In genomic region chr12:62640910-62641448, GRCh38 we compare ENCODE assay signal across 9 cellular contexts.
DNase-seq lines count a peak whose midpoint lies in the region; ATAC-seq, FAIRE-seq and TF ChIP-seq lines count a peak whose summit lies in the region.
"Had no signal": no experiment of that assay in that cellular context is flagged by ENCODE, and none has a peak within 500 bp of the region (broad histone marks: within the 10 kb centered on the region; RNA-seq: fewer than 3 reads in every experiment).

No MANE protein-coding gene starts in this region.

- H3K4me2 ChIP-seq in PC-3 (ENCODE audit: low read length) (peak overlapping the region; percentile 5; the same call in 1 of the 2 replicates), endothelial cell of umbilical vein (ENCODE audit: insufficient read depth, low read length) (no peak overlapping the region)

- CTCF ChIA-PET in PC-3 (lab: Charles Lee), result no interaction called here
- CTCF ChIA-PET in endothelial cell of umbilical vein (lab: Charles Lee), result interaction anchor here (1.1 to 2.8 kb wide), 5 partner anchors 9 to 203 kb away, joined by 3 to 9 read pairs (median 4); no protein-coding TSS in a partner anchor

- POLR2A ChIA-PET in PC-3 (lab: Charles Lee; ENCODE audit: unreplicated experiment) (interaction anchor here (1.0 kb wide), 1 partner anchor 52 kb away, joined by 3 read pairs; no protein-coding TSS in a partner anchor), endothelial cell of umbilical vein (lab: Charles Lee) (no interaction called here)

- dilution Hi-C loops in endothelial cell of umbilical vein (cut with MboI; ENCODE audit: extremely low pct_ligation_motif_present, low sequenced_read_pairs), result no loop called here

- peak overlapping the region; percentile 29 for H3K27ac Mint-ChIP-seq in HFFc6

- peaks cover 14% of the 10 kb centered on the region for H3K4me1 Mint-ChIP-seq in HFFc6 (ENCODE audit: low read depth)

- peaks cover 1% of the 10 kb centered on the region; the same call in 1 of the 2 replicates for H3K36me3 Mint-ChIP-seq in HFFc6 (ENCODE audit: low read depth)

- no peaks in the 10 kb centered on the region for H3K27me3 ChIP-seq in PC-3 (ENCODE audit: low read length)
- H3K27me3 ChIP-seq in endothelial cell of umbilical vein (ENCODE audit: control insufficient read depth in 2 of 2, insufficient read depth in 2 of 2, low read length in 2 of 2), result no peaks in the 10 kb centered on the region

- no peaks in the 10 kb centered on the region for H3K9me3 ChIP-seq in PC-3 (ENCODE audit: low read length)
- H3K9me3 ChIP-seq in endothelial cell of umbilical vein (replicated peaks; ENCODE audit: control insufficient read depth, insufficient read depth, low read length), result no peaks in the 10 kb centered on the region

- no peaks in the 10 kb centered on the region for H3K79me2 ChIP-seq in PC-3 (ENCODE audit: low read length)
- no peaks in the 10 kb centered on the region for H3K79me2 ChIP-seq in endothelial cell of umbilical vein (ENCODE audit: control insufficient read depth, insufficient read depth, low read length)

- TF ChIP-seq CTCF in HFFc6 (IDR thresholded peaks at IDR 0.05) (no peak), PC-3 (conservative IDR thresholded peaks at IDR 0.05; ENCODE audit: low read depth, low read length) (no peak), endothelial cell of umbilical vein (IDR thresholded peaks at IDR 0.05; ENCODE audit: extremely low read depth in 1 of 2, insufficient read depth in 1 of 2, low read depth in 1 of 2, low read length in 2 of 2) (no peak), coronary artery (IDR thresholded peaks at IDR 0.05) (no peak)

- H3K9ac ChIP-seq in PC-3 (ENCODE audit: low read length) (no peak overlapping the region), endothelial cell of umbilical vein (replicated peaks; ENCODE audit: extremely low read depth, insufficient read depth, low read length) (no peak overlapping the region)

- H2AFZ ChIP-seq in PC-3 (ENCODE audit: low read length) (no peak overlapping the region), endothelial cell of umbilical vein (ENCODE audit: low read depth, low read length) (peak overlapping the region; percentile 29)

- H3K4me3 Mint-ChIP-seq in HFFc6, result no peak overlapping the region

- H3K27ac ChIP-seq in PC-3 (ENCODE audit: low read length) (peak overlapping the region; percentile 68), endothelial cell of umbilical vein (ENCODE audit: insufficient read depth, low read depth, low read length) (no peak overlapping the region), coronary artery (no peak overlapping the region)
- H3K27ac ChIP-seq: SK-N-MC had no signal

- no peaks in the 10 kb centered on the region; the same call in 1 of the 2 replicates for H3K27me3 Mint-ChIP-seq in HFFc6 (ENCODE audit: insufficient read depth)

- BruUV-seq in PC-3 (replicated peaks; lab: Mats Ljungman, UMichigan) (no TSS peak), endothelial cell of umbilical vein (replicated peaks; lab: Mats Ljungman, UMichigan) (no TSS peak)

- H3K9me1 ChIP-seq in endothelial cell of umbilical vein (replicated peaks; ENCODE audit: control insufficient read depth, extremely low read depth, insufficient read depth, low read length), result no peaks in the 10 kb centered on the region

- H3K9me3 Mint-ChIP-seq in HFFc6, result no peaks in the 10 kb centered on the region

- H3F3A ChIP-seq in PC-3 (ENCODE audit: low read length, unreplicated experiment), result no peaks in the 10 kb centered on the region

- no peak for TF ChIP-seq POLR2A in endothelial cell of umbilical vein (IDR thresholded peaks at IDR 0.05; ENCODE audit: low read depth, low read length)

- FAIRE-seq in endothelial cell of umbilical vein (lab: Jason Lieb, UNC), result peak; percentile 79

- H4K20me1 ChIP-seq in PC-3 (ENCODE audit: low read length) (no peaks in the 10 kb centered on the region), endothelial cell of umbilical vein (replicated peaks; ENCODE audit: control insufficient read depth, extremely low read depth, insufficient read depth, low read length) (no peaks in the 10 kb centered on the region)

- no peak overlapping the region for H3K4me3 ChIP-seq in PC-3 (ENCODE audit: low read length)
- no peak overlapping the region for H3K4me3 ChIP-seq in endothelial cell of umbilical vein (replicated peaks in 1 of 3; ENCODE audit: insufficient read depth in 1 of 3, low read depth in 1 of 3, low read length in 3 of 3)
- H3K4me3 ChIP-seq in coronary artery, result no peak overlapping the region
- H3K4me3 ChIP-seq: SK-N-MC had no signal

- no peaks in the 10 kb centered on the region for H3K36me3 ChIP-seq in PC-3 (ENCODE audit: low read depth, low read length)
- H3K36me3 ChIP-seq in endothelial cell of umbilical vein (ENCODE audit: control insufficient read depth in 2 of 2, extremely low read depth in 1 of 2, insufficient read depth in 2 of 2, low read length in 2 of 2), result no peaks in the 10 kb centered on the region

- ATAC-seq in GM18517 (IDR thresholded peaks at IDR 0.05; ENCODE audit: unreplicated experiment) (peak; percentile 91), PC-3 (peak; percentile 67)

- H3K4me1 ChIP-seq in PC-3 (ENCODE audit: insufficient read depth, low read length) (peaks cover 16% of the 10 kb centered on the region), endothelial cell of umbilical vein (ENCODE audit: control insufficient read depth, extremely low read depth, insufficient read depth, low read length) (peaks cover 4% of the 10 kb centered on the region)

- peak; percentile 67 for DNase-seq in HFFc6
- DNase-seq in PC-3, result peak; percentile 27
- DNase-seq in endothelial cell of umbilical vein (ENCODE audit: low read depth, low spot score), result peak; percentile 46
- DNase-seq in mesenteric fat pad (ENCODE audit: low spot score), result no peak
- no peak for DNase-seq in SKM-1 treated with dmso at 0.1 percent for 144 hours (lab: John Stamatoyannopoulos, UW; ENCODE audit: unreplicated experiment)
- no peak for DNase-seq in coronary artery (ENCODE audit: low spot score)
- DNase-seq in NCI-H345 (lab: John Stamatoyannopoulos, UW), result no peak

- H3K9me2 ChIP-seq in PC-3 (replicated peaks; ENCODE audit: low read length), result no peaks in the 10 kb centered on the region

- intact Hi-C loops in PC-3 (cut with micrococcal nuclease) (loop anchor here (1.0 to 2.0 kb wide), 4 partner anchors 20 to 153 kb away; no protein-coding TSS in a partner anchor), endothelial cell of umbilical vein (cut with micrococcal nuclease) (no loop called here)

TF ChIP-seq in endothelial cell of umbilical vein, 7 proteins besides CTCF, POLR2A, EP300 and RAD21:
- TF ChIP-seq MAX (IDR thresholded peaks at IDR 0.05; ENCODE audit: insufficient read depth, insufficient read length), result no peak
- peak; percentile 69 for TF ChIP-seq FOS (IDR thresholded peaks at IDR 0.05; ENCODE audit: borderline replicate concordance, insufficient read depth, low read length)
- TF ChIP-seq JUN (IDR thresholded peaks at IDR 0.05; ENCODE audit: borderline replicate concordance, insufficient read depth, insufficient read length, low read depth), result peak; percentile 62
- no peak for TF ChIP-seq EZH2 (IDR thresholded peaks at IDR 0.05; ENCODE audit: borderline replicate concordance, low read depth, low read length, severe bottlenecking)
- TF ChIP-seq MYC (IDR thresholded peaks at IDR 0.05; ENCODE audit: low read depth, low read length), result no peak
- no peak for TF ChIP-seq GATA2 (IDR thresholded peaks at IDR 0.05; ENCODE audit: insufficient read depth, insufficient read length, low read depth, low read length)
- TF ChIP-seq POLR2AphosphoS5 (IDR thresholded peaks at IDR 0.05; ENCODE audit: insufficient read depth, low read depth, low read length), result no peak

Comparison
In these comparisons a context has a peak if more than half of its experiments do, and no peak if none do; other contexts are left out.
1. DNase-seq: peak in HFFc6 (single experiment), PC-3 (single experiment) and endothelial cell of umbilical vein (single experiment); none in mesenteric fat pad (single experiment), SKM-1 treated with dmso at 0.1 percent for 144 hours (single experiment), coronary artery (single experiment) and NCI-H345 (single experiment).